Comparison of ENCODE assay signal across 10 cellular contexts in genomic region chr12:6701078-6701768, GRCh38. TPM values are rescaled to one million over a fixed set of nuclear protein-coding genes. Genes with fewer than 3 reads are reported as not detected.
DNase-seq lines count a peak whose midpoint lies in the region; ATAC-seq and TF ChIP-seq lines count a peak whose summit lies in the region.
"Had no signal": no experiment of that assay in that cellular context is flagged by ENCODE, and none has a peak within 500 bp of the region (broad histone marks: within the 10 kb centered on the region; RNA-seq: fewer than 3 reads in every experiment).

No MANE protein-coding gene starts in this region.

- no peaks in the 10 kb centered on the region for H3K9me3 Mint-ChIP-seq in CD4-positive, alpha-beta memory T cell

- peak overlapping the region; percentile 56 for H3K14ac ChIP-seq in neuronal stem cell (ENCODE audit: low read length)

- peaks cover 36 to 42% of the 10 kb centered on the region in 2 donors for H3K27me3 Mint-ChIP-seq in CD4-positive, alpha-beta memory T cell

- peak overlapping the region; percentile 84 for H2BK15ac ChIP-seq in neuronal stem cell (ENCODE audit: low read length)

- 0 out of 2 replicates have a peak overlapping the region, but pooled peaks have one; percentile 10 for H3K4me2 ChIP-seq in MM.1S (ENCODE audit: low read depth, low read length)
- peak overlapping the region; percentile 65 for H3K4me2 ChIP-seq in neuronal stem cell (ENCODE audit: insufficient read depth, low read length, poor library complexity, severe bottlenecking)

- peak overlapping the region; percentile 22 to 42 for H3K4me3 ChIP-seq in CD4-positive, alpha-beta memory T cell (ENCODE audit: low read length in 2 of 2)
- H3K4me3 ChIP-seq in MM.1S (ENCODE audit: low read length) (no peak overlapping the region), ectodermal cell (ENCODE audit: insufficient read depth, low read depth, low read length) (peak overlapping the region; percentile 69), neuronal stem cell (ENCODE audit: low read length in 2 of 2) (peak overlapping the region; percentile 80 to 81)
- H3K4me3 ChIP-seq: GM12878 had no signal

- POLR2A ChIA-PET in CD4-positive, alpha-beta memory T cell (lab: Charles Lee; ENCODE audit: partially characterized antibody): no interaction called here

- CTCF ChIA-PET in CD4-positive, alpha-beta memory T cell (lab: Charles Lee; ENCODE audit: partially characterized antibody): interaction anchor here (0.5 kb wide), 1 partner anchor 18 kb away, joined by 3 read pairs; no protein-coding TSS in a partner anchor

- TF ChIP-seq CTCF in MM.1S (IDR thresholded peaks at IDR 0.05; ENCODE audit: low read length): no peak

- H3K27ac ChIP-seq in CD4-positive, alpha-beta memory T cell (ENCODE audit: low read depth, low read length): no peak overlapping the region
- no peak overlapping the region for H3K27ac ChIP-seq in MM.1S (ENCODE audit: low read length)
- no peak overlapping the region for H3K27ac ChIP-seq in ectodermal cell (ENCODE audit: insufficient read depth, low read depth, low read length, poor library complexity, severe bottlenecking)
- no peak overlapping the region for H3K27ac ChIP-seq in neuronal stem cell (replicated peaks; ENCODE audit: low read length)

- H4K8ac ChIP-seq in neuronal stem cell (ENCODE audit: low read depth, low read length): no peak overlapping the region

- H2AFZ ChIP-seq in MM.1S (ENCODE audit: low read length): no peak overlapping the region
- peak overlapping the region; percentile 97 for H2AFZ ChIP-seq in neuronal stem cell (ENCODE audit: low read length)

- no peak for ATAC-seq in HG03520 (IDR thresholded peaks at IDR 0.05; ENCODE audit: unreplicated experiment)
- ATAC-seq: GM12878 had no signal

- peaks cover 18% of the 10 kb centered on the region for H3K4me1 ChIP-seq in CD4-positive, alpha-beta memory T cell (ENCODE audit: insufficient read depth, low read length)
- H3K4me1 ChIP-seq in MM.1S (ENCODE audit: low read length) (no peaks in the 10 kb centered on the region), ectodermal cell (ENCODE audit: control insufficient read depth, insufficient read depth, low read length) (peaks cover 20% of the 10 kb centered on the region), neuronal stem cell (ENCODE audit: control insufficient read depth in 2 of 2, insufficient read depth in 1 of 2, low read depth in 1 of 2, low read length in 2 of 2) (peaks cover 9 to 16% of the 10 kb centered on the region in 2 donors)
- H3K4me1 ChIP-seq: uterus had no signal

- WGBS in ectodermal cell, 2 experiments: 27 to 28% methylated on average over 13 of the region's 13 CpGs
- no CpG with 5 or more reads among the region's 13 CpGs for WGBS in neuronal stem cell (ENCODE audit: extremely low coverage in 2 of 2, insufficient read length in 2 of 2, insufficient replicate concordance in 1 of 2), 2 donors

- H2BK12ac ChIP-seq in neuronal stem cell (ENCODE audit: low read length): peak overlapping the region; percentile 63

- no peaks in the 10 kb centered on the region for H4K20me1 ChIP-seq in MM.1S (ENCODE audit: insufficient read depth, low read length)

- H3K27me3 ChIP-seq in CD4-positive, alpha-beta memory T cell (ENCODE audit: insufficient read depth, low read length): peaks cover 17% of the 10 kb centered on the region
- peaks cover 86% of the 10 kb centered on the region for H3K27me3 ChIP-seq in MM.1S (replicated peaks; ENCODE audit: insufficient read depth, low read length)
- H3K27me3 ChIP-seq in ectodermal cell (ENCODE audit: control insufficient read depth, insufficient read depth, low read length, poor library complexity, severe bottlenecking): peaks cover 55% of the 10 kb centered on the region
- H3K27me3 ChIP-seq in neuronal stem cell (ENCODE audit: control insufficient read depth in 3 of 3, insufficient read depth in 3 of 3, low read depth in 1 of 3, low read length in 3 of 3): peaks cover 0 to 12% (median 7%) of the 10 kb centered on the region in 3 experiments

- no peaks in the 10 kb centered on the region for H3F3A ChIP-seq in MM.1S (ENCODE audit: insufficient read depth, low read length)

- H2BK5ac ChIP-seq in neuronal stem cell (ENCODE audit: low read length): peak overlapping the region; percentile 93

- H4K91ac ChIP-seq in neuronal stem cell (ENCODE audit: low read depth, low read length, poor library complexity): peak overlapping the region; percentile 92

- H3K9me3 ChIP-seq in CD4-positive, alpha-beta memory T cell (ENCODE audit: control insufficient read depth in 1 of 2, low read length in 2 of 2): no peaks in the 10 kb centered on the region
- no peaks in the 10 kb centered on the region for H3K9me3 ChIP-seq in MM.1S (replicated peaks; ENCODE audit: insufficient read depth, low read length)
- no peaks in the 10 kb centered on the region for H3K9me3 ChIP-seq in ectodermal cell (ENCODE audit: control insufficient read depth, low read length)
- no peaks in the 10 kb centered on the region for H3K9me3 ChIP-seq in neuronal stem cell (replicated peaks in 1 of 2; ENCODE audit: control insufficient read depth in 2 of 2, insufficient read depth in 1 of 2, low read depth in 1 of 2, low read length in 2 of 2)
- H3K9me3 ChIP-seq: uterus had no signal

- no peaks in the 10 kb centered on the region for H3K36me3 Mint-ChIP-seq in CD4-positive, alpha-beta memory T cell

- DNase-seq in CD4-positive, alpha-beta memory T cell: no peak
- no peak for DNase-seq in MM.1S
- DNase-seq in neuronal stem cell (ENCODE audit: low spot score): peak; percentile 39
- no peak for DNase-seq in NCI-H748 treated with DMSO at 0.1 percent for 48 hours (lab: John Stamatoyannopoulos, UW)
- no peak for DNase-seq in Ammon's horn (ENCODE audit: low spot score)
- no peak for DNase-seq in foreskin melanocyte

- H3K18ac ChIP-seq in neuronal stem cell (ENCODE audit: low read length): peak overlapping the region; percentile 89

- peak overlapping the region; percentile 59 to 86 (median 78) for H3K4me3 Mint-ChIP-seq in CD4-positive, alpha-beta memory T cell

- intact Hi-C loops in CD4-positive, alpha-beta memory T cell (cut with micrococcal nuclease): no loop called here

- H3K79me2 ChIP-seq in MM.1S (ENCODE audit: low read length): no peaks in the 10 kb centered on the region

- H3K4me1 Mint-ChIP-seq in CD4-positive, alpha-beta memory T cell: peaks cover 17 to 37% (median 25%) of the 10 kb centered on the region in 4 donors

- no peaks in the 10 kb centered on the region for H3K36me3 ChIP-seq in CD4-positive, alpha-beta memory T cell (ENCODE audit: insufficient read depth, low read length)
- no peaks in the 10 kb centered on the region for H3K36me3 ChIP-seq in MM.1S (replicated peaks; ENCODE audit: insufficient read depth, low read length)
- H3K36me3 ChIP-seq in ectodermal cell (ENCODE audit: control insufficient read depth, insufficient read depth, low read length): no peaks in the 10 kb centered on the region
- peaks cover 9 to 10% of the 10 kb centered on the region in 2 donors for H3K36me3 ChIP-seq in neuronal stem cell (replicated peaks in 1 of 2; ENCODE audit: control insufficient read depth in 2 of 2, insufficient read depth in 2 of 2, low read length in 2 of 2)
- H3K36me3 ChIP-seq: uterus had no signal

- H3K4ac ChIP-seq in neuronal stem cell (ENCODE audit: low read length): no peak overlapping the region

- H3K27ac Mint-ChIP-seq in CD4-positive, alpha-beta memory T cell: peak overlapping the region in 5 of 7 donors; percentile 13 to 79 (median 64)

- H3K9ac ChIP-seq in MM.1S (ENCODE audit: low read length) (no peak overlapping the region), neuronal stem cell (ENCODE audit: low read depth, low read length, poor library complexity) (peak overlapping the region; percentile 21)

- H2BK120ac ChIP-seq in neuronal stem cell (ENCODE audit: low read depth, low read length): peak overlapping the region; percentile 95

- H2AK5ac ChIP-seq in neuronal stem cell (ENCODE audit: low read depth, low read length): peak overlapping the region; percentile 84

- H3K23ac ChIP-seq in neuronal stem cell (ENCODE audit: low read depth, low read length, poor library complexity): peak overlapping the region; percentile 25

- H3K9me2 ChIP-seq in MM.1S (replicated peaks; ENCODE audit: insufficient read depth, low read length): no peaks in the 10 kb centered on the region

- peaks cover 15% of the 10 kb centered on the region for H3K79me1 ChIP-seq in neuronal stem cell (ENCODE audit: low read depth, low read length)

RNA-seq across cellular contexts. Expression of gene PIANP, which starts 0.6 kb away (rescaled TPM):
- total RNA-seq in CD4-positive, alpha-beta memory T cell: 1 to 10 TPM; 1.3 to 1.5 TPM
- polyA plus RNA-seq in CD4-positive, alpha-beta memory T cell: under 1 TPM; 0.61 to 0.69 TPM
- 19.1 TPM for polyA plus RNA-seq in ectodermal cell (2013, experiment 1 of 4)
- polyA plus RNA-seq in ectodermal cell (2013, experiment 2 of 4): 24.0 TPM
- polyA plus RNA-seq in ectodermal cell (2013, experiment 3 of 4): 16.9 TPM
- polyA plus RNA-seq in ectodermal cell (2013, experiment 4 of 4): 21.6 TPM
- 30.7 TPM for polyA plus RNA-seq in neuronal stem cell (2013, experiment 1 of 2)
- polyA plus RNA-seq in neuronal stem cell (2013, experiment 2 of 2): 30.4 TPM

RNA-seq across cellular contexts. Expression of gene ZNF384, which starts 12.0 kb away (rescaled TPM):
- 10 to 100 TPM; 88.6 to 88.7 TPM for total RNA-seq in CD4-positive, alpha-beta memory T cell
- 10 to 100 TPM; 14.4 to 45.8 TPM for polyA plus RNA-seq in CD4-positive, alpha-beta memory T cell
- 109 TPM for polyA plus RNA-seq in ectodermal cell (2013, experiment 1 of 4)
- 101 TPM for polyA plus RNA-seq in ectodermal cell (2013, experiment 2 of 4)
- polyA plus RNA-seq in ectodermal cell (2013, experiment 3 of 4): 73.6 TPM
- polyA plus RNA-seq in ectodermal cell (2013, experiment 4 of 4): 87.5 TPM
- 57.1 TPM for polyA plus RNA-seq in neuronal stem cell (2013, experiment 1 of 2)
- 53.1 TPM for polyA plus RNA-seq in neuronal stem cell (2013, experiment 2 of 2)

RNA-seq across cellular contexts. Expression of gene COPS7A, which starts 22.6 kb away (rescaled TPM):
- 10 to 100 TPM; 36.9 to 37.7 TPM for total RNA-seq in CD4-positive, alpha-beta memory T cell
- polyA plus RNA-seq in CD4-positive, alpha-beta memory T cell: 10 to 100 TPM; 44.7 to 48.6 TPM
- 29.4 TPM for polyA plus RNA-seq in ectodermal cell (2013, experiment 1 of 4)
- 25.8 TPM for polyA plus RNA-seq in ectodermal cell (2013, experiment 2 of 4)
- polyA plus RNA-seq in ectodermal cell (2013, experiment 3 of 4): 26.1 TPM
- polyA plus RNA-seq in ectodermal cell (2013, experiment 4 of 4): 34.7 TPM
- 24.4 TPM for polyA plus RNA-seq in neuronal stem cell (2013, experiment 1 of 2)
- 23.7 TPM for polyA plus RNA-seq in neuronal stem cell (2013, experiment 2 of 2)

RNA-seq across cellular contexts. Expression of gene ING4, which starts 38.3 kb away (rescaled TPM):
- 10 to 100 TPM; 82.3 to 83.5 TPM for total RNA-seq in CD4-positive, alpha-beta memory T cell
- 100 to 1,000 TPM in 1 of 2 donors, 10 to 100 TPM in 1; 73.0 to 122 TPM for polyA plus RNA-seq in CD4-positive, alpha-beta memory T cell
- polyA plus RNA-seq in ectodermal cell (2013, experiment 1 of 4): 62.1 TPM
- 70.1 TPM for polyA plus RNA-seq in ectodermal cell (2013, experiment 2 of 4)
- 51.5 TPM for polyA plus RNA-seq in ectodermal cell (2013, experiment 3 of 4)
- polyA plus RNA-seq in ectodermal cell (2013, experiment 4 of 4): 66.0 TPM
- polyA plus RNA-seq in neuronal stem cell (2013, experiment 1 of 2): 81.5 TPM
- polyA plus RNA-seq in neuronal stem cell (2013, experiment 2 of 2): 78.5 TPM

RNA-seq across cellular contexts. Expression of gene MLF2, which starts 51.7 kb away (rescaled TPM):
- total RNA-seq in CD4-positive, alpha-beta memory T cell: 10 to 100 TPM; 79.8 to 80.3 TPM
- polyA plus RNA-seq in CD4-positive, alpha-beta memory T cell: 100 to 1,000 TPM; 111 to 130 TPM
- 150 TPM for polyA plus RNA-seq in ectodermal cell (2013, experiment 1 of 4)
- 148 TPM for polyA plus RNA-seq in ectodermal cell (2013, experiment 2 of 4)
- polyA plus RNA-seq in ectodermal cell (2013, experiment 3 of 4): 136 TPM
- polyA plus RNA-seq in ectodermal cell (2013, experiment 4 of 4): 146 TPM
- polyA plus RNA-seq in neuronal stem cell (2013, experiment 1 of 2): 158 TPM
- polyA plus RNA-seq in neuronal stem cell (2013, experiment 2 of 2): 152 TPM
